Comparison of ENCODE assay signal across 1 cellular context in genomic region chr1:63329621-63330330, GRCh38.
TF ChIP-seq lines count a peak whose summit lies in the region.

No MANE protein-coding gene starts in this region.

TF ChIP-seq in K562, 482 proteins besides CTCF, POLR2A, EP300 and RAD21:
- TF ChIP-seq MTA3 (IDR thresholded peaks at IDR 0.05; ENCODE audit: borderline replicate concordance) (no peak), GTF2F1 (IDR thresholded peaks at IDR 0.05; ENCODE audit: low read depth, low read length) (no peak), UBTF (IDR thresholded peaks at IDR 0.05; ENCODE audit: borderline replicate concordance in 1 of 2, low read depth in 2 of 2, low read length in 2 of 2) (0 out of 4 replicates have a peak, but pooled peaks of 1 of the 2 experiments have one; percentile 56), E2F6 (IDR thresholded peaks at IDR 0.05; ENCODE audit: borderline replicate concordance in 1 of 2, extremely low read depth in 1 of 2, insufficient read depth in 1 of 2, insufficient read length in 1 of 2, low read depth in 1 of 2, low read length in 1 of 2, poor library complexity in 1 of 2, severe bottlenecking in 1 of 2) (peak in 1 of 2 experiments; percentile 54)
